8 cellular contexts compared by ENCODE assay signal in the genomic region with DNA sequence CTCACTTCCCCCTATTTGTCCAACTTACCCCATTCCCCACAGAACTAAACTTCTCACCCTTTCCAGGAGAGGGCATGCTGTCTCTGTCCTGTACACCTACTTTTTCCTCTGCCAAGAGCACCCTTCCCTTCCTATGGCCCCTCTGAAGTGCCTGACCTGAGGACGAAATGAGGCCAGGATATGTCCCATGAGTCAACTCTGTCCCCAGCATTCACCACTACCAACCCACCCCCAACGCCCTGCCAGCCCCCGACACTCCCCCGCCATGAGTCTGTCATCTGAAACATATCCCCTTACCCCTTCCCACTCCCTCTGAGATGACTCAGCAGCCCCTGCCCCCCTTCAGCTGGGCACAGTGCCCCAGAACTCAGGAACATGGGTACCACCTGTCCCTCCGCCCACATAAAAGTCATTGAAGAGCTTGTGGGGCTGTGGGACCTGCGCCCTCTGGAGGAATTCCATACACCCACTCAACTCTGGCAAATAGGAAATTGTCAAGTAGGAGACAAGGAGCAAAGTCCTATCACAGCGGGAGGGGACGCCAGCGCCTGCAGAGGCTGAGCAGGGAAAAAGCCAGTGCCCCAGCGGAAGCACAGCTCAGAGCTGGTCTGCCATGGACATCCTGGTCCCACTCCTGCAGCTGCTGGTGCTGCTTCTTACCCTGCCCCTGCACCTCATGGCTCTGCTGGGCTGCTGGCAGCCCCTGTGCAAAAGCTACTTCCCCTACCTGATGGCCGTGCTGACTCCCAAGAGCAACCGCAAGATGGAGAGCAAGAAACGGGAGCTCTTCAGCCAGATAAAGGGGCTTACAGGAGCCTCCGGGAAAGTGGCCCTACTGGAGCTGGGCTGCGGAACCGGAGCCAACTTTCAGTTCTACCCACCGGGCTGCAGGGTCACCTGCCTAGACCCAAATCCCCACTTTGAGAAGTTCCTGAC. TPM values are rescaled to one million over a fixed set of nuclear protein-coding genes. Genes with fewer than 3 reads are reported as not detected.
A peak's percentile ranks its signal among the peaks of the same experiment; 100 is the strongest.
DNase-seq lines count a peak whose midpoint lies in the region; ATAC-seq and TF ChIP-seq lines count a peak whose summit lies in the region.

No MANE protein-coding gene starts in this region.

- no peak for TF ChIP-seq EP300 in SK-N-SH (IDR thresholded peaks at IDR 0.05; ENCODE audit: borderline replicate concordance in 1 of 2, low read depth in 1 of 2, low read length in 1 of 2)

- no peak for TF ChIP-seq RAD21 in SK-N-SH (IDR thresholded peaks at IDR 0.05; ENCODE audit: low read length)

- POLR2A ChIA-PET in SK-N-SH (lab: Yijun Ruan, JAX), result no interaction called here

- peaks cover 4% of the 10 kb centered on the region for H3F3A ChIP-seq in SK-N-SH (replicated peaks; ENCODE audit: insufficient read depth)

- no peak overlapping the region for H2BK12ac ChIP-seq in neuronal stem cell (ENCODE audit: low read length)

- CTCF ChIA-PET in SK-N-SH (lab: Yijun Ruan, JAX), result interaction anchor here (0.8 to 1.6 kb wide), 4 partner anchors 12 to 43 kb away, joined by 3 to 5 read pairs (median 3); no protein-coding TSS in a partner anchor

- H3K4me2 ChIP-seq in SK-N-SH (peak overlapping the region; percentile 59; the same call in 1 of the 2 replicates), neuronal stem cell (ENCODE audit: insufficient read depth, low read length, poor library complexity, severe bottlenecking) (peak overlapping the region; percentile 28)

- no peaks in the 10 kb centered on the region; a peak in 1 of 4 replicates for H3K4me1 ChIP-seq in SK-N-SH (ENCODE audit: control insufficient read depth in 1 of 2, insufficient read depth in 2 of 2, low read depth in 1 of 2, low read length in 1 of 2)
- peaks cover 2 to 10% of the 10 kb centered on the region in 2 donors for H3K4me1 ChIP-seq in neuronal stem cell (ENCODE audit: control insufficient read depth in 2 of 2, insufficient read depth in 1 of 2, low read depth in 1 of 2, low read length in 2 of 2)

- H3K4me3 ChIP-seq in SK-N-SH (ENCODE audit: low read depth in 2 of 2, low read length in 1 of 2), result no peak overlapping the region
- peak overlapping the region; percentile 24 to 43 for H3K4me3 ChIP-seq in foreskin fibroblast (ENCODE audit: low read depth in 1 of 2, low read length in 2 of 2)
- H3K4me3 ChIP-seq in neuronal stem cell (ENCODE audit: low read length in 2 of 2), result no peak overlapping the region

- peaks cover 2% of the 10 kb centered on the region for H3K79me1 ChIP-seq in neuronal stem cell (ENCODE audit: low read depth, low read length)

- DNase-seq in DMS 273 treated with DMSO at 0.1 percent for 48 hours (lab: John Stamatoyannopoulos, UW), result peak; percentile 80
- DNase-seq in HPDE6-E6E7 (ENCODE audit: extremely low spot score), result peak; percentile 47
- no peak for DNase-seq in SK-N-SH
- DNase-seq in foreskin fibroblast, result peak; percentile 79 to 88
- peak; percentile 57 for DNase-seq in neuronal stem cell (ENCODE audit: low spot score)
- no peak for DNase-seq in GM19238 (ENCODE audit: insufficient read length, low spot score)
- DNase-seq in stimulated activated CD4-positive, alpha-beta T cell treated with anti-CD3 and anti-CD28 coated beads, Interleukin-2, amount 100 ng/mL, for 48 hours, result no peak

- TF ChIP-seq CTCF in SK-N-SH (IDR thresholded peaks at IDR 0.05), result peak; percentile 47
- TF ChIP-seq CTCF in foreskin fibroblast (IDR thresholded peaks at IDR 0.05; ENCODE audit: low read depth, low read length), result peak; percentile 28

- no peaks in the 10 kb centered on the region for H4K20me1 ChIP-seq in SK-N-SH (ENCODE audit: insufficient read depth)

- H3K23ac ChIP-seq in neuronal stem cell (ENCODE audit: low read depth, low read length, poor library complexity), result no peak overlapping the region

- no peaks in the 10 kb centered on the region for H3K9me3 ChIP-seq in SK-N-SH
- no peaks in the 10 kb centered on the region for H3K9me3 ChIP-seq in neuronal stem cell (replicated peaks in 1 of 2; ENCODE audit: control insufficient read depth in 2 of 2, insufficient read depth in 1 of 2, low read depth in 1 of 2, low read length in 2 of 2)

- H2AK5ac ChIP-seq in neuronal stem cell (ENCODE audit: low read depth, low read length), result no peak overlapping the region

- H2BK5ac ChIP-seq in neuronal stem cell (ENCODE audit: low read length), result no peak overlapping the region

- no peak overlapping the region for H3K27ac ChIP-seq in SK-N-SH (ENCODE audit: low read depth in 2 of 2, low read length in 1 of 2)
- H3K27ac ChIP-seq in neuronal stem cell (replicated peaks; ENCODE audit: low read length), result no peak overlapping the region

- H3K36me3 ChIP-seq in SK-N-SH (replicated peaks in 1 of 2; ENCODE audit: control insufficient read depth in 1 of 2, insufficient read depth in 2 of 2, low read length in 1 of 2) (no peaks in the 10 kb centered on the region), neuronal stem cell (replicated peaks in 1 of 2; ENCODE audit: control insufficient read depth in 2 of 2, insufficient read depth in 2 of 2, low read length in 2 of 2) (peaks cover 3 to 4% of the 10 kb centered on the region in 2 donors)

- H4K91ac ChIP-seq in neuronal stem cell (ENCODE audit: low read depth, low read length, poor library complexity), result no peak overlapping the region

- H2AFZ ChIP-seq in SK-N-SH (ENCODE audit: low read depth) (peak overlapping the region; percentile 26; the same call in 1 of the 2 replicates), neuronal stem cell (ENCODE audit: low read length) (peak overlapping the region; percentile 80)

- H3K79me2 ChIP-seq in SK-N-SH (ENCODE audit: insufficient read depth), result no peaks in the 10 kb centered on the region

- no peak overlapping the region for H2BK120ac ChIP-seq in neuronal stem cell (ENCODE audit: low read depth, low read length)

- H3K9ac ChIP-seq in SK-N-SH, result no peak overlapping the region
- no peak overlapping the region for H3K9ac ChIP-seq in neuronal stem cell (ENCODE audit: low read depth, low read length, poor library complexity)

- 6% methylated on average over 12 of the region's 17 CpGs for WGBS in SK-N-SH (ENCODE audit: low lambda C conversion rate)
- no CpG with 5 or more reads among the region's 17 CpGs for WGBS in neuronal stem cell (ENCODE audit: extremely low coverage in 2 of 2, insufficient read length in 2 of 2, insufficient replicate concordance in 1 of 2), 2 donors

- no peak overlapping the region for H3K14ac ChIP-seq in neuronal stem cell (ENCODE audit: low read length)

- H4K8ac ChIP-seq in neuronal stem cell (ENCODE audit: low read depth, low read length), result no peak overlapping the region

- peak overlapping the region; percentile 69 for H3K18ac ChIP-seq in neuronal stem cell (ENCODE audit: low read length)

- H3K4ac ChIP-seq in neuronal stem cell (ENCODE audit: low read length), result no peak overlapping the region

- no peak for ATAC-seq in GM21576 (IDR thresholded peaks at IDR 0.05; ENCODE audit: unreplicated experiment)

- no peak overlapping the region for H2BK15ac ChIP-seq in neuronal stem cell (ENCODE audit: low read length)

- no peaks in the 10 kb centered on the region for H3K9me2 ChIP-seq in SK-N-SH

- H3K27me3 ChIP-seq in SK-N-SH (ENCODE audit: insufficient read depth) (peaks cover 54% of the 10 kb centered on the region), neuronal stem cell (ENCODE audit: control insufficient read depth in 3 of 3, insufficient read depth in 3 of 3, low read depth in 1 of 3, low read length in 3 of 3) (no peaks in the 10 kb centered on the region)

TF ChIP-seq in SK-N-SH, 30 proteins besides CTCF, POLR2A, EP300 and RAD21:
- 0 out of 2 replicates have a peak, but pooled peaks have one; percentile 12 for TF ChIP-seq FOSL2 (IDR thresholded peaks at IDR 0.05; ENCODE audit: borderline replicate concordance, low read depth)
- no peak for TF ChIP-seq GABPA (IDR thresholded peaks at IDR 0.05; ENCODE audit: low read depth)

RNA-seq across cellular contexts. Expression of gene ITGA7, which starts 26.3 kb away (rescaled TPM):
- polyA plus RNA-seq in SK-N-SH (2012; rRNA removed), result 17.6 and 19.7 TPM in 2 replicates
- 7.3 and 9.1 TPM in 2 replicates for polyA plus RNA-seq in SK-N-SH (2012; cell fraction: cytosol; rRNA removed)
- 71.0 and 80.7 TPM in 2 replicates for polyA plus RNA-seq in SK-N-SH (2012; cell fraction: nucleus; rRNA removed)
- 59.4 TPM for polyA plus RNA-seq in neuronal stem cell (2013, experiment 1 of 2)
- 56.0 TPM for polyA plus RNA-seq in neuronal stem cell (2013, experiment 2 of 2)

RNA-seq across cellular contexts. Expression of gene BLOC1S1, which starts 34.4 kb away (rescaled TPM):
- 277 and 331 TPM in 2 replicates for polyA plus RNA-seq in SK-N-SH (2012; rRNA removed)
- polyA plus RNA-seq in SK-N-SH (2012; cell fraction: cytosol; rRNA removed), result 243 and 313 TPM in 2 replicates
- 89.7 and 130 TPM in 2 replicates for polyA plus RNA-seq in SK-N-SH (2012; cell fraction: nucleus; rRNA removed)
- polyA plus RNA-seq in neuronal stem cell (2013, experiment 1 of 2), result 97.5 TPM
- 97.1 TPM for polyA plus RNA-seq in neuronal stem cell (2013, experiment 2 of 2)

RNA-seq across cellular contexts. Expression of gene RDH5, which starts 38.8 kb away (rescaled TPM):
- 5.2 and 5.4 TPM in 2 replicates for polyA plus RNA-seq in SK-N-SH (2012; rRNA removed)
- 1.6 and 1.7 TPM in 2 replicates for polyA plus RNA-seq in SK-N-SH (2012; cell fraction: cytosol; rRNA removed)
- 46.0 and 49.7 TPM in 2 replicates for polyA plus RNA-seq in SK-N-SH (2012; cell fraction: nucleus; rRNA removed)
- polyA plus RNA-seq in neuronal stem cell (2013, experiment 1 of 2), result 7.0 TPM
- 6.2 TPM for polyA plus RNA-seq in neuronal stem cell (2013, experiment 2 of 2)

RNA-seq across cellular contexts. Expression of gene OR10P1, which starts 44.7 kb away (rescaled TPM):
- not detected in 2 replicates for polyA plus RNA-seq in SK-N-SH (2012; rRNA removed)
- not detected in 2 replicates for polyA plus RNA-seq in SK-N-SH (2012; cell fraction: cytosol; rRNA removed)
- not detected in 2 replicates for polyA plus RNA-seq in SK-N-SH (2012; cell fraction: nucleus; rRNA removed)
- polyA plus RNA-seq in neuronal stem cell (2013, experiment 1 of 2), result not detected
- polyA plus RNA-seq in neuronal stem cell (2013, experiment 2 of 2), result not detected

RNA-seq across cellular contexts. Expression of gene CD63, which starts 47.4 kb away (rescaled TPM):
- 1,022 and 1,465 TPM in 2 replicates for polyA plus RNA-seq in SK-N-SH (2012; rRNA removed)
- polyA plus RNA-seq in SK-N-SH (2012; cell fraction: cytosol; rRNA removed), result 1,236 and 1,638 TPM in 2 replicates
- polyA plus RNA-seq in SK-N-SH (2012; cell fraction: nucleus; rRNA removed), result 454 and 623 TPM in 2 replicates
- 879 TPM for polyA plus RNA-seq in neuronal stem cell (2013, experiment 1 of 2)
- polyA plus RNA-seq in neuronal stem cell (2013, experiment 2 of 2), result 873 TPM

Comparison
In these comparisons a context has a peak if more than half of its experiments do, and no peak if none do; other contexts are left out.
1. DNase-seq: peak in DMS 273 treated with DMSO at 0.1 percent for 48 hours (single experiment), HPDE6-E6E7 (single experiment), foreskin fibroblast (2 of 2) and neuronal stem cell (single experiment); none in SK-N-SH (single experiment), GM19238 (single experiment) and stimulated activated CD4-positive, alpha-beta T cell treated with anti-CD3 and anti-CD28 coated beads, Interleukin-2, amount 100 ng/mL, for 48 hours (0 of 2).
2. H3K4me3 ChIP-seq: peak in foreskin fibroblast (2 of 2); none in SK-N-SH (0 of 2) and neuronal stem cell (0 of 2).